Comparison of ENCODE assay signal across 9 cellular contexts in genomic region chr2:58039170-58039611, GRCh38. TPM values are rescaled to one million over a fixed set of nuclear protein-coding genes. Genes with fewer than 3 reads are reported as not detected.
DNase-seq lines count a peak whose midpoint lies in the region; ATAC-seq and TF ChIP-seq lines count a peak whose summit lies in the region.
"Had no signal": no experiment of that assay in that cellular context is flagged by ENCODE, and none has a peak within 500 bp of the region (broad histone marks: within the 10 kb centered on the region; RNA-seq: fewer than 3 reads in every experiment).

No MANE protein-coding gene starts in this region.

- TF ChIP-seq CTCF in Loucy (conservative IDR thresholded peaks at IDR 0.05; ENCODE audit: low read length) (no peak), fibroblast of pulmonary artery (IDR thresholded peaks at IDR 0.05; ENCODE audit: low read length, missing control alignments) (no peak)

- 0 out of 2 replicates have a peak, but pooled peaks cover 3% of the 10 kb centered on the region for H3F3A ChIP-seq in Loucy (ENCODE audit: low read depth)

- H3K9me2 ChIP-seq in Loucy (replicated peaks; ENCODE audit: low read depth, low read length): no peaks in the 10 kb centered on the region

- H3K4me3 ChIP-seq in Loucy (ENCODE audit: low read length, poor library complexity, severe bottlenecking) (no peak overlapping the region), fibroblast of pulmonary artery (replicated peaks; ENCODE audit: low read depth, low read length) (peak overlapping the region; percentile 17)

- H3K36me3 ChIP-seq in Loucy (ENCODE audit: insufficient read depth, low read length): no peaks in the 10 kb centered on the region

- no peaks in the 10 kb centered on the region for H4K20me1 ChIP-seq in Loucy (ENCODE audit: insufficient read depth, low read length, poor library complexity, severe bottlenecking)

- H2AFZ ChIP-seq in Loucy (ENCODE audit: low read length): peak overlapping the region; percentile 38; the same call in 1 of the 2 replicates

- H3K27me3 ChIP-seq in Loucy (ENCODE audit: insufficient read depth, low read length, poor library complexity, severe bottlenecking): no peaks in the 10 kb centered on the region

- H3K9ac ChIP-seq in Loucy (ENCODE audit: low read depth, low read length, poor library complexity, severe bottlenecking): no peak overlapping the region

- H3K4me2 ChIP-seq in Loucy (ENCODE audit: low read depth, low read length, poor library complexity, severe bottlenecking): no peak overlapping the region

- peaks cover 3% of the 10 kb centered on the region for H3K4me1 ChIP-seq in Loucy (ENCODE audit: insufficient read depth, low read length, poor library complexity, severe bottlenecking)

- H3K79me2 ChIP-seq in Loucy (ENCODE audit: insufficient read depth, low read length): no peaks in the 10 kb centered on the region

- ATAC-seq in GM18517 (IDR thresholded peaks at IDR 0.05; ENCODE audit: unreplicated experiment) (peak; percentile 84), esophagus mucosa (no peak)
- ATAC-seq: HCT116 had no signal

- no peaks in the 10 kb centered on the region for H3K9me3 ChIP-seq in Loucy (ENCODE audit: insufficient read depth, low read depth, low read length)

- peak; percentile 55 for DNase-seq in HCEC 1CT
- DNase-seq in fibroblast of pulmonary artery (ENCODE audit: low read depth): peak; percentile 57
- DNase-seq in NCI-H748 (lab: John Stamatoyannopoulos, UW; ENCODE audit: unreplicated experiment): no peak
- DNase-seq in activated CD4-positive, alpha-beta T cell treated with anti-CD3 and anti-CD28 coated beads, Interleukin-2, amount 50 U/mL, for 4 hours: no peak
- DNase-seq in NK-92 (lab: John Stamatoyannopoulos, UW; ENCODE audit: unreplicated experiment): no peak

RNA-seq across cellular contexts. Expression of gene VRK2, which starts 7.4 kb away (rescaled TPM):
- total RNA-seq in esophagus mucosa: 32.6 TPM

Comparison
In these comparisons a context has a peak if more than half of its experiments do, and no peak if none do; other contexts are left out.
1. DNase-seq: peak in HCEC 1CT (single experiment) and fibroblast of pulmonary artery (single experiment); none in NCI-H748 (single experiment), activated CD4-positive, alpha-beta T cell treated with anti-CD3 and anti-CD28 coated beads, Interleukin-2, amount 50 U/mL, for 4 hours (0 of 2) and NK-92 (single experiment).